In genomic region chr5:109215040-109215439, GRCh38 we compare ENCODE assay signal across 27 cellular contexts.
"Had no signal": no experiment of that assay in that cellular context is flagged by ENCODE, and none has a peak within 500 bp of the region (broad histone marks: within the 10 kb centered on the region; RNA-seq: fewer than 3 reads in every experiment).

No MANE protein-coding gene starts in this region.

- H3K27ac ChIP-seq: ascending aorta, VCaP had no signal

- H3K27me3 ChIP-seq: ascending aorta had no signal

- H3K36me3 ChIP-seq: ascending aorta had no signal

- H3K4me1 ChIP-seq: ascending aorta had no signal

- DNase-seq: activated B cell treated with CpG ODN at 0.5 μM for 24 hours; activated CD4-positive, alpha-beta memory T cell treated with anti-CD3 and anti-CD28 coated beads for 36 hours; activated CD4-positive, alpha-beta T cell treated with anti-CD3 and anti-CD28 coated beads for 4 hours; activated CD4-positive, alpha-beta T cell treated with anti-CD3 and anti-CD28 coated beads, Interleukin-2, amount 10 ng/mL, durations not matched to agents 24 days and 14 days; activated CD4-positive, alpha-beta T cell treated with anti-CD3 and anti-CD28 coated beads, Interleukin-2, amount 50 U/mL, for 1 hour; activated CD4-positive, alpha-beta T cell treated with anti-CD3 and anti-CD28 coated beads, Interleukin-2, amount 50 U/mL, for 4 hours; activated CD4-positive, CD25-positive, alpha-beta regulatory T cell treated with anti-CD3 and anti-CD28 coated beads, Interleukin-2, amount 50 U/mL, for 72 hours; activated CD8-positive, alpha-beta memory T cell treated with anti-CD3 and anti-CD28 coated beads, Interleukin-2, amount 10 ng/mL, durations not matched to agents 7 days and 5 days; activated CD8-positive, alpha-beta memory T cell treated with anti-CD3 and anti-CD28 coated beads, Interleukin-2, amount 50 U/mL, for 48 hours; activated CD8-positive, alpha-beta T cell treated with anti-CD3 and anti-CD28 coated beads for 36 hours; activated effector memory CD4-positive, alpha-beta T cell treated with Interleukin-2 at 50 U/mL for 16 hours; activated gamma-delta T cell; activated naive CD4-positive, alpha-beta T cell treated with anti-CD3 and anti-CD28 coated beads, Interleukin-2, amount 10 ng/mL, durations not matched to agents 7 days and 5 days; activated naive CD4-positive, alpha-beta T cell treated with Interleukin-2 at 50 U/mL for 16 hours; activated naive CD8-positive, alpha-beta T cell treated with anti-CD3 and anti-CD28 coated beads, Interleukin-2, amount 10 ng/mL, durations not matched to agents 7 days and 5 days; activated naive CD8-positive, alpha-beta T cell treated with anti-CD3 and anti-CD28 coated beads, Interleukin-2, amount 50 U/mL, for 24 hours; activated T-cell treated with anti-CD3 and anti-CD28 coated beads, Interleukin-2, amount 50 U/mL, for 24 hours; activated T-cell treated with anti-CD3 and anti-CD28 coated beads, Interleukin-2, amount 50 U/mL, for 48 hours; amygdala; anterior cingulate cortex; central memory CD4-positive, alpha-beta T cell; T-helper 1 cell; T-helper 2 cell; T-helper 9 cell had no signal

- H3K4me3 ChIP-seq: ascending aorta had no signal

- ATAC-seq: activated CD8-positive, alpha-beta memory T cell treated with anti-CD3 and anti-CD28 coated beads, Interleukin-2, amount 10 ng/mL, durations not matched to agents 7 days and 5 days; activated CD8-positive, alpha-beta T cell treated with anti-CD3 and anti-CD28 coated beads for 36 hours; activated naive CD8-positive, alpha-beta T cell treated with anti-CD3 and anti-CD28 coated beads, Interleukin-2, amount 50 U/mL, for 24 hours had no signal

- FAIRE-seq: TTC549 had no signal
